ENCODE assay signal across 9 cellular contexts in genomic region chr14:91872517-91873470, GRCh38. TPM values are rescaled to one million over a fixed set of nuclear protein-coding genes. Genes with fewer than 3 reads are reported as not detected.
A peak's percentile ranks its signal among the peaks of the same experiment; 100 is the strongest.
DNase-seq lines count a peak whose midpoint lies in the region; ATAC-seq and TF ChIP-seq lines count a peak whose summit lies in the region.
"Had no signal": no experiment of that assay in that cellular context is flagged by ENCODE, and none has a peak within 500 bp of the region (broad histone marks: within the 10 kb centered on the region; RNA-seq: fewer than 3 reads in every experiment).

No MANE protein-coding gene starts in this region.

- H3K4me1 ChIP-seq in Peyer's patch (peaks cover 3 to 41% (median 19%) of the 10 kb centered on the region in 4 donors), colonic mucosa (peaks cover 21% of the 10 kb centered on the region)

- H3K27ac ChIP-seq in Peyer's patch (peak overlapping the region; percentile 81 to 89 (median 88)), colonic mucosa (peak overlapping the region; percentile 89)

- H3K9me3 ChIP-seq in Peyer's patch (no peaks in the 10 kb centered on the region), colonic mucosa (no peaks in the 10 kb centered on the region)

- H3K4me3 ChIP-seq in Peyer's patch (peak overlapping the region; percentile 8 to 19 (median 10)), colonic mucosa (no peak overlapping the region)

- ATAC-seq in GM18502 (IDR thresholded peaks at IDR 0.05; ENCODE audit: poor library complexity, unreplicated experiment) (peak; percentile 21), HG02759 (IDR thresholded peaks at IDR 0.05; ENCODE audit: unreplicated experiment) (peak; percentile 23), omental fat pad (ENCODE audit: low FRiP score) (peak; percentile 83), SK-N-SH treated with all-trans-retinoic acid at 6 μM for 48 hours (no peak)

- TF ChIP-seq CTCF in Peyer's patch (IDR thresholded peaks at IDR 0.05): no peak
- no peak for TF ChIP-seq CTCF in colonic mucosa (IDR thresholded peaks at IDR 0.05)
- TF ChIP-seq CTCF in omental fat pad (IDR thresholded peaks at IDR 0.05): no peak

- H3K36me3 ChIP-seq in Peyer's patch (no peaks in the 10 kb centered on the region), colonic mucosa (no peaks in the 10 kb centered on the region)

- H3K9ac ChIP-seq in colonic mucosa (ENCODE audit: low read depth in 2 of 2, low read length in 2 of 2): peak overlapping the region in 1 of 2 donors; percentile 19

- TF ChIP-seq POLR2A in Peyer's patch (IDR thresholded peaks at IDR 0.05): peak; percentile 56 to 77

- H3K27me3 ChIP-seq in Peyer's patch (no peaks in the 10 kb centered on the region), colonic mucosa (no peaks in the 10 kb centered on the region)

- peak; percentile 60 to 91 (median 85) for DNase-seq in Peyer's patch
- DNase-seq in colonic mucosa: peak; percentile 92
- DNase-seq in omental fat pad (ENCODE audit: low spot score): peak; percentile 62
- DNase-seq in glomerular visceral epithelial cell (ENCODE audit: extremely low spot score): no peak
- DNase-seq in stimulated activated CD4-positive, alpha-beta T cell treated with anti-CD3 and anti-CD28 coated beads, Interleukin-1b, Interleukin-23, amount 100 ng/mL, for 48 hours: no peak

- intact Hi-C loops in colonic mucosa (cut with DNase I): no loop called here

TF ChIP-seq in SK-N-SH treated with all-trans-retinoic acid at 6 μM for 48 hours, 23 proteins besides CTCF, POLR2A, EP300 and RAD21:
- no peak for TF ChIP-seq ZNF70 (CRISPR knock-in tag; IDR thresholded peaks at IDR 0.05)
- TF ChIP-seq, protein P1, sequence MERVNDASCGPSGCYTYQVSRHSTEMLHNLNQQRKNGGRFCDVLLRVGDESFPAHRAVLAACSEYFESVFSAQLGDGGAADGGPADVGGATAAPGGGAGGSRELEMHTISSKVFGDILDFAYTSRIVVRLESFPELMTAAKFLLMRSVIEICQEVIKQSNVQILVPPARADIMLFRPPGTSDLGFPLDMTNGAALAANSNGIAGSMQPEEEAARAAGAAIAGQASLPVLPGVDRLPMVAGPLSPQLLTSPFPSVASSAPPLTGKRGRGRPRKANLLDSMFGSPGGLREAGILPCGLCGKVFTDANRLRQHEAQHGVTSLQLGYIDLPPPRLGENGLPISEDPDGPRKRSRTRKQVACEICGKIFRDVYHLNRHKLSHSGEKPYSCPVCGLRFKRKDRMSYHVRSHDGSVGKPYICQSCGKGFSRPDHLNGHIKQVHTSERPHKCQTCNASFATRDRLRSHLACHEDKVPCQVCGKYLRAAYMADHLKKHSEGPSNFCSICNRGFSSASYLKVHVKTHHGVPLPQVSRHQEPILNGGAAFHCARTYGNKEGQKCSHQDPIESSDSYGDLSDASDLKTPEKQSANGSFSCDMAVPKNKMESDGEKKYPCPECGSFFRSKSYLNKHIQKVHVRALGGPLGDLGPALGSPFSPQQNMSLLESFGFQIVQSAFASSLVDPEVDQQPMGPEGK (CRISPR knock-in tag; IDR thresholded peaks at IDR 0.05; ENCODE audit: borderline replicate concordance): no peak
- TF ChIP-seq ZFP3 (CRISPR knock-in tag; IDR thresholded peaks at IDR 0.05): no peak
- TF ChIP-seq RARB (CRISPR knock-in tag; IDR thresholded peaks at IDR 0.05): no peak
- no peak for TF ChIP-seq CSDC2 (CRISPR knock-in tag; IDR thresholded peaks at IDR 0.05)
- no peak for TF ChIP-seq ZNF565 (CRISPR knock-in tag; conservative IDR thresholded peaks at IDR 0.05; ENCODE audit: low read depth)

RNA-seq across cellular contexts. Expression of gene TC2N, which starts 5.5 kb away (rescaled TPM):
- total RNA-seq in Peyer's patch: 10 to 100 TPM; 35.2 to 59.4 (median 50.9) TPM
- total RNA-seq in colonic mucosa: 10 to 100 TPM; 67.6 to 93.4 TPM
- 100 to 1,000 TPM in 1 of 4 donors, 10 to 100 TPM in 3; 26.8 to 106 (median 49.3) TPM for total RNA-seq in omental fat pad
- total RNA-seq: RPMI7951 had no signal

Comparison
In these comparisons a context has a peak if more than half of its experiments do, and no peak if none do; other contexts are left out.
1. DNase-seq: peak in Peyer's patch (3 of 3), colonic mucosa (single experiment) and omental fat pad (single experiment); none in glomerular visceral epithelial cell (single experiment) and stimulated activated CD4-positive, alpha-beta T cell treated with anti-CD3 and anti-CD28 coated beads, Interleukin-1b, Interleukin-23, amount 100 ng/mL, for 48 hours (single experiment).